Comparison of ENCODE assay signal across 32 cellular contexts in genomic region chr18:28690100-28690499, GRCh38.
"Had no signal": no experiment of that assay in that cellular context is flagged by ENCODE, and none has a peak within 500 bp of the region (broad histone marks: within the 10 kb centered on the region; RNA-seq: fewer than 3 reads in every experiment).

No MANE protein-coding gene starts in this region.

- H3K79me2 ChIP-seq: hepatocyte had no signal

- H3K36me3 ChIP-seq: ascending aorta, gastroesophageal sphincter, pancreas, prostate gland, upper lobe of left lung, vagina had no signal

- H3K4me3 ChIP-seq: ascending aorta, gastroesophageal sphincter, hepatocyte, pancreas, prostate gland, skin epidermis, upper lobe of left lung, vagina had no signal

- H3K4me2 ChIP-seq: hepatocyte had no signal

- H3K4me1 ChIP-seq: ascending aorta, gastroesophageal sphincter, pancreas, prostate gland, upper lobe of left lung, vagina had no signal

- ATAC-seq: activated CD4-positive, CD25-positive, alpha-beta regulatory T cell treated with anti-CD3 and anti-CD28 coated beads, Interleukin-2, amount 50 U/mL, for 24 hours; effector memory CD8-positive, alpha-beta T cell; gastroesophageal sphincter; left colon; natural killer cell treated with Interleukin-12 subunit alpha and Interleukin-12 subunit beta and Interleukin-15 and Interleukin-18, amount 100 ng/mL, for 72 hours; pancreas; sciatic nerve; stimulated activated memory B cell treated with anti-CD40 and anti-IgM and Interleukin-4, amounts not matched to agents 10 μg/mL and 1 μg/mL and 100 μg/mL, for 72 hours; stimulated activated naive CD8-positive, alpha-beta T cell treated with anti-CD3 and anti-CD28 coated beads, Interleukin-15, amount 100 ng/mL, for 72 hours had no signal

- H3K27me3 ChIP-seq: ascending aorta, gastroesophageal sphincter, hepatocyte, pancreas, upper lobe of left lung, vagina had no signal

- DNase-seq: activated CD4-positive, alpha-beta T cell treated with anti-CD3 and anti-CD28 coated beads for 48 hours; activated CD4-positive, alpha-beta T cell treated with anti-CD3 and anti-CD28 coated beads, Interleukin-2, amount 50 U/mL, for 48 hours; activated CD8-positive, alpha-beta memory T cell treated with anti-CD3 and anti-CD28 coated beads, Interleukin-2, amount 50 U/mL, for 4 hours; activated gamma-delta T cell; activated naive CD4-positive, alpha-beta T cell treated with anti-CD3 and anti-CD28 coated beads, Interleukin-2, amount 10 ng/mL, durations not matched to agents 7 days and 5 days; activated naive CD8-positive, alpha-beta T cell treated with anti-CD3 and anti-CD28 coated beads, Interleukin-2, amount 10 ng/mL, durations not matched to agents 7 days and 5 days; activated T-cell treated with anti-CD3 and anti-CD28 coated beads, Interleukin-2, amount 50 U/mL, for 1 hour; cortex of kidney; effector memory CD8-positive, alpha-beta T cell; erythroblast; kidney; left colon; nucleus accumbens; pancreas; retina; stimulated activated CD4-positive, alpha-beta T cell treated with anti-CD3 and anti-CD28 coated beads, Interleukin-4, amount 100 ng/mL, for 4 hours; stimulated activated CD8-positive, alpha-beta memory T cell treated with anti-CD3 and anti-CD28 coated beads, Interleukin-4, amount 100 ng/mL, for 48 hours; stimulated activated naive CD8-positive, alpha-beta T cell treated with anti-CD3 and anti-CD28 coated beads, Interleukin-15, amount 100 ng/mL, for 72 hours; substantia nigra; T-helper 9 cell; upper lobe of left lung had no signal

- H3K27ac ChIP-seq: ascending aorta, gastroesophageal sphincter, hepatocyte, pancreas, prostate gland, skin epidermis, upper lobe of left lung, vagina, VCaP had no signal

- H2AFZ ChIP-seq: hepatocyte had no signal

- H3K9me3 ChIP-seq: ascending aorta, gastroesophageal sphincter, pancreas, prostate gland, upper lobe of left lung, vagina had no signal
